Comparison of ENCODE assay signal across 8 cellular contexts in the genomic region with DNA sequence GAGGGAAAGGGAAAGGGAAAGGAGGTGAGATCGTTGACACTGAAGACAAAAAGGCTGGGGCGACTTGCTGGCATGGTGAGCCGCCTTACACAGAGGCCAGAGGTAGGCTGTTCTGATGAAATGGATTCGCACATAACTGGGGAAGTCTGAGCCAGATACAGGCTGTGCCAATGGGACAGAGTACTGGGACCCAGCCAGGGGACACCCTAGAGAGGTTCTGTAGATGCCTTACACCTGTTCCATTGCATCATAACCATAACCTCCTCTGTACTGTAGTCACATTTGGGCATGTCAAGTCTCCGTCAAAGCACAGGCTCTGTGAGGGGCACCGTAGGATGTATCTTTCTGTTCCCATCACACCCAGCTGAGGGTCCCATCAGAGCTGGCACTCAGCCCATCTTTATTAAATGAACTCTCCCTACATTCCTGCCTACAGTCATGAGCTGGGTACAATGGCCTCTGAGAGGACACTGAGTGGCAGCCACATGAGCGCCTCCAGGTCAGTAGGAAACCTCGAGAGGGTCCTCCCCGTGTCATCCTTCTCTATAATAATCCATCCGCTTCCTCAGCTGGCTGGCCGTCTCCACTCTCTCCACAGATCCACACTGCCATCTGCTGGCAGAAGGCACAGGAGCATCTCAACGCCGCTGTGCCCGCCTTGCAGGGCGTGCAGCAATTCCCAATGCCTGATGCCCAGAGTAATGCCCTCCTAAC.
DNase-seq lines count a peak whose midpoint lies in the region; ATAC-seq and TF ChIP-seq lines count a peak whose summit lies in the region.

No MANE protein-coding gene starts in this region.

- no peak overlapping the region for H3K9ac ChIP-seq in KMS-11
- no peak overlapping the region for H3K9ac ChIP-seq in parathyroid adenoma

- TF ChIP-seq POLR2A in gastroesophageal sphincter (IDR thresholded peaks at IDR 0.05) (no peak), transverse colon (IDR thresholded peaks at IDR 0.05) (no peak)

- no peak overlapping the region for H3K27ac ChIP-seq in KMS-11
- H3K27ac ChIP-seq in gastroesophageal sphincter, result no peak overlapping the region
- no peak overlapping the region for H3K27ac ChIP-seq in parathyroid adenoma
- no peak overlapping the region for H3K27ac ChIP-seq in transverse colon

- TF ChIP-seq CTCF in KMS-11 (conservative IDR thresholded peaks at IDR 0.05; ENCODE audit: low read depth, low read length) (peak; percentile 92), gastroesophageal sphincter (IDR thresholded peaks at IDR 0.05) (peak; percentile 64 to 92 (median 69)), parathyroid adenoma (IDR thresholded peaks at IDR 0.05) (peak; percentile 86), transverse colon (IDR thresholded peaks at IDR 0.05) (peak; percentile 69 to 88 (median 85))

- WGBS in gastroesophageal sphincter (ENCODE audit: low coverage in 1 of 2), 2 donors, result 19 to 22% methylated on average over 11 to 14 of the region's 15 CpGs
- 0 to 24% methylated on average over 1 to 15 of the region's 15 CpGs for WGBS in transverse colon (ENCODE audit: low coverage in 1 of 2), 2 donors

- no peaks in the 10 kb centered on the region for H3K27me3 ChIP-seq in KMS-11 (ENCODE audit: insufficient read depth, low read depth)
- H3K27me3 ChIP-seq in gastroesophageal sphincter, result no peaks in the 10 kb centered on the region
- no peaks in the 10 kb centered on the region for H3K27me3 ChIP-seq in parathyroid adenoma (ENCODE audit: control insufficient read depth, insufficient read depth, low read length)
- H3K27me3 ChIP-seq in transverse colon, result no peaks in the 10 kb centered on the region

- H3K79me2 ChIP-seq in KMS-11 (ENCODE audit: insufficient read depth, low read depth) (no peaks in the 10 kb centered on the region), parathyroid adenoma (no peaks in the 10 kb centered on the region)

- in situ Hi-C loops in transverse colon (cut with MboI; ENCODE audit: low pct_ligation_motif_present in 1 of 4, low pct_unique_long_range_greater_than_20kb in 1 of 4, low sequenced_read_pairs in 3 of 4), result no loop called here

- DNase-seq in ELF-1 (ENCODE audit: low read depth, low spot score) (peak; percentile 81), SHP77 treated with DMSO at 0.1 percent for 48 hours (lab: John Stamatoyannopoulos, UW) (peak; percentile 27), transverse colon (peak; percentile 78)
- peak; percentile 51 for DNase-seq in activated gamma-delta T cell treated with anti-CD3 and anti-CD28 coated beads, Interleukin-2, amount 50 U/mL, for 16 hours (ENCODE audit: low read depth)

- H3K9me3 ChIP-seq in gastroesophageal sphincter (no peaks in the 10 kb centered on the region), parathyroid adenoma (ENCODE audit: control insufficient read depth, low read length) (no peaks in the 10 kb centered on the region), transverse colon (no peaks in the 10 kb centered on the region)

- TF ChIP-seq EP300 in gastroesophageal sphincter (IDR thresholded peaks at IDR 0.05) (no peak), transverse colon (IDR thresholded peaks at IDR 0.05; ENCODE audit: low read depth) (no peak)

- no peaks in the 10 kb centered on the region for H4K20me1 ChIP-seq in KMS-11 (ENCODE audit: insufficient read depth)

- ATAC-seq in GM21737 (IDR thresholded peaks at IDR 0.05; ENCODE audit: unreplicated experiment) (peak; percentile 87), gastroesophageal sphincter (peak; percentile 75)

- no peak overlapping the region for H3K4me3 ChIP-seq in KMS-11 (IDR thresholded peaks at IDR 0.05; ENCODE audit: insufficient read depth, low read depth, low read length)
- H3K4me3 ChIP-seq in gastroesophageal sphincter, result no peak overlapping the region
- H3K4me3 ChIP-seq in parathyroid adenoma (ENCODE audit: low read depth, low read length), result no peak overlapping the region
- H3K4me3 ChIP-seq in transverse colon, result no peak overlapping the region

- peak overlapping the region; percentile 35; the same call in 1 of the 2 replicates for H2AFZ ChIP-seq in KMS-11 (ENCODE audit: low read depth)
- no peak overlapping the region for H2AFZ ChIP-seq in parathyroid adenoma

- no peaks in the 10 kb centered on the region for H3K36me3 ChIP-seq in KMS-11 (ENCODE audit: insufficient read depth)
- no peaks in the 10 kb centered on the region for H3K36me3 ChIP-seq in gastroesophageal sphincter
- H3K36me3 ChIP-seq in parathyroid adenoma (ENCODE audit: control insufficient read depth, insufficient read depth, low read length), result no peaks in the 10 kb centered on the region
- H3K36me3 ChIP-seq in transverse colon, result no peaks in the 10 kb centered on the region

- H3K4me1 ChIP-seq in KMS-11 (ENCODE audit: low read depth, poor library complexity, severe bottlenecking) (no peaks in the 10 kb centered on the region), gastroesophageal sphincter (peaks cover 0 to 8% (median 3%) of the 10 kb centered on the region in 3 donors), parathyroid adenoma (no peaks in the 10 kb centered on the region), transverse colon (no peaks in the 10 kb centered on the region)

- H3K4me2 ChIP-seq in KMS-11, result no peak overlapping the region
- H3K4me2 ChIP-seq in parathyroid adenoma (ENCODE audit: low read length), result no peak overlapping the region

- intact Hi-C loops in transverse colon (cut with DNase I; ENCODE audit: low total_unique reads), result no loop called here

Comparison
In these comparisons a context has a peak if more than half of its experiments do, and no peak if none do; other contexts are left out.
1. DNase-seq: peak in every context shown above with its lines; median percentile 81 in ELF-1; 78 in transverse colon; 51 in activated gamma-delta T cell treated with anti-CD3 and anti-CD28 coated beads, Interleukin-2, amount 50 U/mL, for 16 hours; 27 in SHP77 treated with DMSO at 0.1 percent for 48 hours.